33 cellular contexts compared by ENCODE assay signal in genomic region chr13:98460519-98460918, GRCh38.
A peak's percentile ranks its signal among the peaks of the same experiment; 100 is the strongest.
DNase-seq lines count a peak whose midpoint lies in the region; ATAC-seq and TF ChIP-seq lines count a peak whose summit lies in the region.
"Had no signal": no experiment of that assay in that cellular context is flagged by ENCODE, and none has a peak within 500 bp of the region (broad histone marks: within the 10 kb centered on the region; RNA-seq: fewer than 3 reads in every experiment).

No MANE protein-coding gene starts in this region.

- H3K27me3 Mint-ChIP-seq in activated T-cell treated with anti-CD3 and anti-CD28 coated beads, Interleukin-2, amount 50 U/mL, for 72 hours (ENCODE audit: low read depth) = no peaks in the 10 kb centered on the region
- no peaks in the 10 kb centered on the region for H3K27me3 Mint-ChIP-seq in activated T-cell treated with anti-CD3 and anti-CD28 coated beads, Interleukin-2, amount 50 U/mL, for 4 hours (ENCODE audit: low read depth)
- H3K27me3 Mint-ChIP-seq in CD8-positive, alpha-beta T cell (ENCODE audit: low read depth) = no peaks in the 10 kb centered on the region
- no peaks in the 10 kb centered on the region for H3K27me3 Mint-ChIP-seq in activated T-helper 1 cell treated with anti-CD3 and anti-CD28 coated beads, Interleukin-12 subunit alpha, Interleukin-12 subunit beta, Interleukin-2, Interleukin-4 antibody, amounts not matched to agents 30 ng/mL and 10 ng/mL and 1 ng/mL, durations not matched to agents 14 hours and 24 hours and 36 hours (ENCODE audit: insufficient read depth)
- H3K27me3 Mint-ChIP-seq: activated naive CD8-positive, alpha-beta T cell treated with anti-CD3 and anti-CD28 coated beads, Interleukin-2, amount 10 ng/mL, durations not matched to agents 7 days and 5 days had no signal

- CTCF ChIA-PET in CD8-positive, alpha-beta T cell (lab: Charles Lee) = interaction anchor here (0.6 to 1.5 kb wide), 2 partner anchors 194 to 340 kb away, joined by 3 read pairs; no protein-coding TSS in a partner anchor

- H3K27me3 ChIP-seq in CD8-positive, alpha-beta T cell (ENCODE audit: insufficient read depth, low read length) = no peaks in the 10 kb centered on the region
- no peaks in the 10 kb centered on the region for H3K27me3 ChIP-seq in sigmoid colon
- H3K27me3 ChIP-seq: cardiac muscle cell, tibial artery had no signal

- TF ChIP-seq EP300 in sigmoid colon (IDR thresholded peaks at IDR 0.05) = no peak

- peaks cover 12% of the 10 kb centered on the region for H3K4me1 Mint-ChIP-seq in activated T-cell treated with anti-CD3 and anti-CD28 coated beads, Interleukin-2, amount 50 U/mL, for 72 hours (ENCODE audit: low read depth)
- peaks cover 4% of the 10 kb centered on the region for H3K4me1 Mint-ChIP-seq in activated T-cell treated with anti-CD3 and anti-CD28 coated beads, Interleukin-2, amount 50 U/mL, for 4 hours (ENCODE audit: low read depth)
- H3K4me1 Mint-ChIP-seq in CD8-positive, alpha-beta T cell (ENCODE audit: low read depth) = peaks cover 3% of the 10 kb centered on the region
- H3K4me1 Mint-ChIP-seq in activated T-helper 1 cell treated with anti-CD3 and anti-CD28 coated beads, Interleukin-12 subunit alpha, Interleukin-12 subunit beta, Interleukin-2, Interleukin-4 antibody, amounts not matched to agents 30 ng/mL and 10 ng/mL and 1 ng/mL, durations not matched to agents 14 hours and 24 hours and 36 hours (ENCODE audit: low read depth) = peaks cover 13% of the 10 kb centered on the region
- H3K4me1 Mint-ChIP-seq: activated naive CD8-positive, alpha-beta T cell treated with anti-CD3 and anti-CD28 coated beads, Interleukin-2, amount 10 ng/mL, durations not matched to agents 7 days and 5 days had no signal

- H3K4me3 Mint-ChIP-seq in activated T-cell treated with anti-CD3 and anti-CD28 coated beads, Interleukin-2, amount 50 U/mL, for 72 hours = no peak overlapping the region
- H3K4me3 Mint-ChIP-seq in activated T-cell treated with anti-CD3 and anti-CD28 coated beads, Interleukin-2, amount 50 U/mL, for 4 hours = no peak overlapping the region
- no peak overlapping the region for H3K4me3 Mint-ChIP-seq in CD8-positive, alpha-beta T cell
- H3K4me3 Mint-ChIP-seq in activated T-helper 1 cell treated with anti-CD3 and anti-CD28 coated beads, Interleukin-12 subunit alpha, Interleukin-12 subunit beta, Interleukin-2, Interleukin-4 antibody, amounts not matched to agents 30 ng/mL and 10 ng/mL and 1 ng/mL, durations not matched to agents 14 hours and 24 hours and 36 hours = no peak overlapping the region
- H3K4me3 Mint-ChIP-seq: activated naive CD8-positive, alpha-beta T cell treated with anti-CD3 and anti-CD28 coated beads, Interleukin-2, amount 10 ng/mL, durations not matched to agents 7 days and 5 days; immature natural killer cell had no signal

- 83% methylated on average over 13 of the region's 13 CpGs for WGBS in sigmoid colon, 2 donors

- no peak overlapping the region for H3K27ac ChIP-seq in CD8-positive, alpha-beta T cell (ENCODE audit: low read depth, low read length)
- H3K27ac ChIP-seq in sigmoid colon = no peak overlapping the region
- H3K27ac ChIP-seq: cardiac muscle cell, epithelial cell of prostate, prostate gland had no signal

- no peak for TF ChIP-seq POLR2A in sigmoid colon (IDR thresholded peaks at IDR 0.05)

- H3K4me3 ChIP-seq in CD8-positive, alpha-beta T cell (ENCODE audit: low read depth, low read length) = no peak overlapping the region
- no peak overlapping the region for H3K4me3 ChIP-seq in foreskin fibroblast (ENCODE audit: low read depth in 1 of 2, low read length in 2 of 2)
- H3K4me3 ChIP-seq in sigmoid colon = no peak overlapping the region
- H3K4me3 ChIP-seq: cardiac muscle cell, prostate gland, tibial artery had no signal

- H3K9me3 ChIP-seq in CD8-positive, alpha-beta T cell (ENCODE audit: low read length) = no peaks in the 10 kb centered on the region
- H3K9me3 ChIP-seq in sigmoid colon = no peaks in the 10 kb centered on the region
- H3K9me3 ChIP-seq: prostate gland, tibial artery had no signal

- peaks cover 66% of the 10 kb centered on the region for H3K36me3 ChIP-seq in CD8-positive, alpha-beta T cell (ENCODE audit: insufficient read depth, low read length)
- peaks cover 0 to 77% (median 28%) of the 10 kb centered on the region in 4 donors for H3K36me3 ChIP-seq in sigmoid colon

- POLR2A ChIA-PET in CD8-positive, alpha-beta T cell (lab: Charles Lee) = no interaction called here

- H3K36me3 Mint-ChIP-seq in activated T-cell treated with anti-CD3 and anti-CD28 coated beads, Interleukin-2, amount 50 U/mL, for 72 hours (ENCODE audit: insufficient read depth in 2 of 2) = peaks cover 14 to 22% of the 10 kb centered on the region in 2 donors
- H3K36me3 Mint-ChIP-seq in activated T-cell treated with anti-CD3 and anti-CD28 coated beads, Interleukin-2, amount 50 U/mL, for 4 hours (ENCODE audit: insufficient read depth) = peaks cover 43% of the 10 kb centered on the region
- H3K36me3 Mint-ChIP-seq in CD8-positive, alpha-beta T cell = peaks cover 82% of the 10 kb centered on the region
- peaks cover 40% of the 10 kb centered on the region for H3K36me3 Mint-ChIP-seq in activated T-helper 1 cell treated with anti-CD3 and anti-CD28 coated beads, Interleukin-12 subunit alpha, Interleukin-12 subunit beta, Interleukin-2, Interleukin-4 antibody, amounts not matched to agents 30 ng/mL and 10 ng/mL and 1 ng/mL, durations not matched to agents 14 hours and 24 hours and 36 hours (ENCODE audit: low read depth)

- TF ChIP-seq CTCF in CD8-positive, alpha-beta T cell (IDR thresholded peaks at IDR 0.05) = no peak
- TF ChIP-seq CTCF in foreskin fibroblast (IDR thresholded peaks at IDR 0.05; ENCODE audit: low read depth, low read length) (no peak), sigmoid colon (IDR thresholded peaks at IDR 0.05) (no peak)

- intact Hi-C loops in CD8-positive, alpha-beta T cell (cut with DNase I, micrococcal nuclease) = no loop called here
- intact Hi-C loops in sigmoid colon (cut with DNase I) = no loop called here
- intact Hi-C loops in activated T-helper 1 cell treated with anti-CD3 and anti-CD28 coated beads, Interleukin-12 subunit alpha, Interleukin-12 subunit beta, Interleukin-2, Interleukin-4 antibody, amounts not matched to agents 30 ng/mL and 10 ng/mL and 1 ng/mL, durations not matched to agents 14 hours and 24 hours and 36 hours (cut with micrococcal nuclease) = no loop called here

- no peak for DNase-seq in activated T-cell treated with anti-CD3 and anti-CD28 coated beads, Interleukin-2, amount 50 U/mL, for 72 hours
- no peak for DNase-seq in activated T-cell treated with anti-CD3 and anti-CD28 coated beads, Interleukin-2, amount 50 U/mL, for 4 hours
- no peak for DNase-seq in CD8-positive, alpha-beta T cell
- DNase-seq in foreskin fibroblast (peak; percentile 26 to 72), sigmoid colon (peak; percentile 56), SHP77 (lab: John Stamatoyannopoulos, UW) (no peak), NCI-H2029 (lab: John Stamatoyannopoulos, UW) (no peak)
- DNase-seq in activated T-helper 1 cell treated with anti-CD3 and anti-CD28 coated beads, Interleukin-12 subunit alpha, Interleukin-12 subunit beta, Interleukin-2, Interleukin-4 antibody, amounts not matched to agents 30 ng/mL and 10 ng/mL and 1 ng/mL, durations not matched to agents 14 hours and 24 hours and 36 hours (ENCODE audit: low spot score) = no peak
- DNase-seq: activated CD4-positive, alpha-beta T cell treated with anti-CD3 and anti-CD28 coated beads, Interleukin-2, amount 50 U/mL, for 4 hours; activated effector memory CD4-positive, alpha-beta T cell treated with anti-CD3 and anti-CD28 coated beads, Interleukin-2, amount 50 U/mL, for 16 hours; activated naive CD8-positive, alpha-beta T cell treated with anti-CD3 and anti-CD28 coated beads, Interleukin-2, amount 10 ng/mL, durations not matched to agents 7 days and 5 days; C1 segment of cervical spinal cord; Calu3; cortex of kidney; DMS79 treated with DMSO at 0.1 percent for 48 hours; effector memory CD4-positive, alpha-beta T cell; GDM1; HCEC 1CT; immature natural killer cell; Kasumi-1; mesenchymal stem cell; NCI-H1436 treated with DMSO at 0.1 percent for 48 hours; NCI-H2107; NCI-H446 treated with DMSO at 0.1 percent for 48 hours; NCI-H774; stimulated activated CD4-positive, alpha-beta T cell treated with anti-CD3 and anti-CD28 coated beads, Interleukin-4, amount 100 ng/mL, for 1 hour; T1000; tibial artery had no signal

- H3K9me3 Mint-ChIP-seq in activated T-cell treated with anti-CD3 and anti-CD28 coated beads, Interleukin-2, amount 50 U/mL, for 72 hours = no peaks in the 10 kb centered on the region
- no peaks in the 10 kb centered on the region for H3K9me3 Mint-ChIP-seq in activated T-cell treated with anti-CD3 and anti-CD28 coated beads, Interleukin-2, amount 50 U/mL, for 4 hours
- H3K9me3 Mint-ChIP-seq in CD8-positive, alpha-beta T cell = no peaks in the 10 kb centered on the region
- H3K9me3 Mint-ChIP-seq in activated T-helper 1 cell treated with anti-CD3 and anti-CD28 coated beads, Interleukin-12 subunit alpha, Interleukin-12 subunit beta, Interleukin-2, Interleukin-4 antibody, amounts not matched to agents 30 ng/mL and 10 ng/mL and 1 ng/mL, durations not matched to agents 14 hours and 24 hours and 36 hours = no peaks in the 10 kb centered on the region
- H3K9me3 Mint-ChIP-seq: activated naive CD8-positive, alpha-beta T cell treated with anti-CD3 and anti-CD28 coated beads, Interleukin-2, amount 10 ng/mL, durations not matched to agents 7 days and 5 days; immature natural killer cell had no signal

- H3K4me1 ChIP-seq in CD8-positive, alpha-beta T cell (ENCODE audit: insufficient read depth, low read length) = no peaks in the 10 kb centered on the region
- peaks cover 0 to 32% (median 19%) of the 10 kb centered on the region in 4 donors for H3K4me1 ChIP-seq in sigmoid colon
- H3K4me1 ChIP-seq: prostate gland had no signal

- peak overlapping the region; percentile 68 for H3K27ac Mint-ChIP-seq in activated T-cell treated with anti-CD3 and anti-CD28 coated beads, Interleukin-2, amount 50 U/mL, for 72 hours
- peak overlapping the region; percentile 27 for H3K27ac Mint-ChIP-seq in CD8-positive, alpha-beta T cell
- H3K27ac Mint-ChIP-seq in activated T-helper 1 cell treated with anti-CD3 and anti-CD28 coated beads, Interleukin-12 subunit alpha, Interleukin-12 subunit beta, Interleukin-2, Interleukin-4 antibody, amounts not matched to agents 30 ng/mL and 10 ng/mL and 1 ng/mL, durations not matched to agents 14 hours and 24 hours and 36 hours = no peak overlapping the region
- H3K27ac Mint-ChIP-seq: activated naive CD8-positive, alpha-beta T cell treated with anti-CD3 and anti-CD28 coated beads, Interleukin-2, amount 10 ng/mL, durations not matched to agents 7 days and 5 days; immature natural killer cell had no signal

- ATAC-seq in activated T-cell treated with anti-CD3 and anti-CD28 coated beads, Interleukin-2, amount 50 U/mL, for 72 hours (replicated peaks in 1 of 2) = no peak
- ATAC-seq in activated T-cell treated with anti-CD3 and anti-CD28 coated beads, Interleukin-2, amount 50 U/mL, for 4 hours = no peak
- no peak for ATAC-seq in CD8-positive, alpha-beta T cell
- ATAC-seq: left lobe of liver, sciatic nerve had no signal

Comparison
In these comparisons a context has a peak if more than half of its experiments do, and no peak if none do; other contexts are left out.
1. DNase-seq: peak in foreskin fibroblast (2 of 2) and sigmoid colon (single experiment); none in activated T-cell treated with anti-CD3 and anti-CD28 coated beads, Interleukin-2, amount 50 U/mL, for 72 hours (0 of 2), activated T-cell treated with anti-CD3 and anti-CD28 coated beads, Interleukin-2, amount 50 U/mL, for 4 hours (single experiment), CD8-positive, alpha-beta T cell (0 of 7), SHP77 (0 of 2), NCI-H2029 (single experiment) and activated T-helper 1 cell treated with anti-CD3 and anti-CD28 coated beads, Interleukin-12 subunit alpha, Interleukin-12 subunit beta, Interleukin-2, Interleukin-4 antibody, amounts not matched to agents 30 ng/mL and 10 ng/mL and 1 ng/mL, durations not matched to agents 14 hours and 24 hours and 36 hours (single experiment).